In the genomic region with DNA sequence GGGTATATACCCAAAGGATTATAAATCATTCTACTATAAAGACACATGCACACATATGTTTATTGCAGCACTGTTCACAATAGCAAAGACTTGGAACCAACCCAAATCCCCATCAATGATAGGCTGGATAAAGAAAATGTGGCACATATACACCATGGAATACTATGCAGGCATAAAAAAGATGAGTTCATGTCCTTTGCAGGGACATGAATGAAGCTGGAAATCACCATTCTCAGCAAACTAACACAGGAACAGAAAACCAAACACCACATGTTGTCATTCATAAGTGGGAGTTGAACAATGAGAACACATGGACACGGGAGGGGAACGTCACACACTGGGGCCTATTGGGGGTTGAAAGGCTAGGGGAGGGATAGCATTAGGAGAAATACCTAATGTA, we compare ENCODE assay signal across 1 cellular context. TPM values are rescaled to one million over a fixed set of nuclear protein-coding genes. Genes with fewer than 3 reads are reported as not detected.
"Had no signal": no experiment of that assay in that cellular context is flagged by ENCODE, and none has a peak within 500 bp of the region (broad histone marks: within the 10 kb centered on the region; RNA-seq: fewer than 3 reads in every experiment).

No MANE protein-coding gene starts in this region.

RNA-seq across cellular contexts. Expression of a gene that starts 33.3 kb away (rescaled TPM):
- total RNA-seq: GM12878 had no signal
- polyA plus RNA-seq: GM12878 had no signal
